In the genomic region with DNA sequence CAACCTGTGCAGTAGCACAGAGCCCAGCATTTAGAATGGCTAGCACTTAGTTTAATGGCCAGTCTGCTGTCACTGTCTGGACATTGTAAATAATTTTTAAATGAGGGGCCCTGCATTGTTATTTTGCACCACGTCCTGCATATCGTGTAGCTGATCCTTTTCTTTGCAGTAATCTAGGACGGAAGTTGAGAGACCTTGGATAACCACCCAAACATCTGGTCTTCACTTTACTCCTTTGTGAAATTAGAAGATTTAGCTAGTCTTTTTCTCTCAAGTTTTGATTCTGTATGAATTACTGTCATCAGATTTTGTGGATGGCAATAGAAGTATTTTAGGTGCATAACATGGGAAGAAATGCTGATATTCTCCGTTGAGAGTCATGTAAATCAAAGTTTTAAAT, we compare ENCODE assay signal across 11 cellular contexts. TPM values are rescaled to one million over a fixed set of nuclear protein-coding genes. Genes with fewer than 3 reads are reported as not detected.
DNase-seq lines count a peak whose midpoint lies in the region; ATAC-seq and TF ChIP-seq lines count a peak whose summit lies in the region.
"Had no signal": no experiment of that assay in that cellular context is flagged by ENCODE, and none has a peak within 500 bp of the region (broad histone marks: within the 10 kb centered on the region; RNA-seq: fewer than 3 reads in every experiment).

No MANE protein-coding gene starts in this region.

- peaks cover 29% of the 10 kb centered on the region for H3K4me1 Mint-ChIP-seq in activated naive CD8-positive, alpha-beta T cell treated with anti-CD3 and anti-CD28 coated beads, Interleukin-2, amount 10 ng/mL, durations not matched to agents 7 days and 5 days
- H3K4me1 Mint-ChIP-seq in mesothelial cell of epicardium: peaks cover 20% of the 10 kb centered on the region

- peak overlapping the region; percentile 87 for H3K27ac Mint-ChIP-seq in activated naive CD8-positive, alpha-beta T cell treated with anti-CD3 and anti-CD28 coated beads, Interleukin-2, amount 10 ng/mL, durations not matched to agents 7 days and 5 days
- H3K27ac Mint-ChIP-seq in mesothelial cell of epicardium: no peak overlapping the region

- H3K4me3 Mint-ChIP-seq in activated naive CD8-positive, alpha-beta T cell treated with anti-CD3 and anti-CD28 coated beads, Interleukin-2, amount 10 ng/mL, durations not matched to agents 7 days and 5 days: peak overlapping the region; percentile 82
- peak overlapping the region; percentile 72 for H3K4me3 Mint-ChIP-seq in mesothelial cell of epicardium

- peaks cover 24% of the 10 kb centered on the region for H3K36me3 Mint-ChIP-seq in activated naive CD8-positive, alpha-beta T cell treated with anti-CD3 and anti-CD28 coated beads, Interleukin-2, amount 10 ng/mL, durations not matched to agents 7 days and 5 days
- peaks cover 28% of the 10 kb centered on the region for H3K36me3 Mint-ChIP-seq in mesothelial cell of epicardium

- no peak overlapping the region for H3K27ac ChIP-seq in HEK293 (ENCODE audit: extremely low read depth, low read depth, low read length)
- H3K27ac ChIP-seq: uterus had no signal

- no peaks in the 10 kb centered on the region for H3K9me3 Mint-ChIP-seq in activated naive CD8-positive, alpha-beta T cell treated with anti-CD3 and anti-CD28 coated beads, Interleukin-2, amount 10 ng/mL, durations not matched to agents 7 days and 5 days
- peaks cover 5% of the 10 kb centered on the region for H3K9me3 Mint-ChIP-seq in mesothelial cell of epicardium

- H3K4me3 ChIP-seq in AG09309 (ENCODE audit: control insufficient read depth, low read depth, low read length) (peak overlapping the region; percentile 74), HEK293 (ENCODE audit: low read depth, low read length) (peak overlapping the region; percentile 58)

- TF ChIP-seq CTCF in AG09309 (IDR thresholded peaks at IDR 0.05; ENCODE audit: control insufficient read depth, insufficient read depth, low read depth, low read length, missing control alignments) (no peak), HEK293 (tag by site-specific recombination; IDR thresholded peaks at IDR 0.05) (no peak), mesothelial cell of epicardium (IDR thresholded peaks at IDR 0.05; ENCODE audit: unreplicated experiment) (no peak)

- DNase-seq in AG09309 (ENCODE audit: low read depth) (no peak), mesothelial cell of epicardium (ENCODE audit: low spot score in 2 of 2, unreplicated experiment in 2 of 2) (no peak), AG20443 (ENCODE audit: low spot score) (no peak), NCI-H774 (lab: John Stamatoyannopoulos, UW) (no peak)
- no peak for DNase-seq in activated naive CD8-positive, alpha-beta T cell treated with anti-CD3 and anti-CD28 coated beads, Interleukin-2, amount 10 ng/mL, durations not matched to agents 7 days and 5 days
- DNase-seq: erythroblast, GOT3, uterus had no signal

- H3K27me3 Mint-ChIP-seq in activated naive CD8-positive, alpha-beta T cell treated with anti-CD3 and anti-CD28 coated beads, Interleukin-2, amount 10 ng/mL, durations not matched to agents 7 days and 5 days: no peaks in the 10 kb centered on the region
- no peaks in the 10 kb centered on the region for H3K27me3 Mint-ChIP-seq in mesothelial cell of epicardium (ENCODE audit: low read depth)

- POLR2A ChIA-PET in HEK293 (lab: Yijun Ruan, JAX): no interaction called here
- POLR2A ChIA-PET in activated naive CD8-positive, alpha-beta T cell treated with anti-CD3 and anti-CD28 coated beads, Interleukin-2, amount 10 ng/mL, durations not matched to agents 7 days and 5 days (lab: Charles Lee): interaction anchor here (0.6 to 2.1 kb wide), 7 partner anchors 72 to 630 kb away, joined by 3 to 14 read pairs (median 3); partner anchors contain the start of genes C1GALT1, GLCCI1 and UMAD1

- no peaks in the 10 kb centered on the region for H3K9me3 ChIP-seq in HEK293 (ENCODE audit: control insufficient read depth, insufficient read depth, low read depth, low read length)
- H3K9me3 ChIP-seq: uterus had no signal

- peaks cover 0 to 27% of the 10 kb centered on the region in 2 experiments; a peak in 1 of 3 replicates for H3K36me3 ChIP-seq in HEK293 (ENCODE audit: control insufficient read depth in 2 of 2, insufficient read depth in 1 of 2, low read length in 2 of 2)
- H3K36me3 ChIP-seq: uterus had no signal

- CTCF ChIA-PET in HEK293 (lab: Yijun Ruan, JAX): interaction anchor here (0.6 kb wide), 1 partner anchor 112 kb away, joined by 3 read pairs; no protein-coding TSS in a partner anchor

- ATAC-seq in activated naive CD8-positive, alpha-beta T cell treated with anti-CD3 and anti-CD28 coated beads, Interleukin-2, amount 10 ng/mL, durations not matched to agents 7 days and 5 days (ENCODE audit: low read depth): no peak
- ATAC-seq in HG02763 (IDR thresholded peaks at IDR 0.05; ENCODE audit: unreplicated experiment) (no peak), GM19455 (IDR thresholded peaks at IDR 0.05; ENCODE audit: unreplicated experiment) (no peak)

- peaks cover 5% of the 10 kb centered on the region; the same call in 1 of the 2 replicates for H3K4me1 ChIP-seq in HEK293 (ENCODE audit: control insufficient read depth, insufficient read depth, low read length)

TF ChIP-seq in HEK293, 187 proteins besides CTCF, POLR2A, EP300 and RAD21:
- TF ChIP-seq ZBTB48 (tag by site-specific recombination; IDR thresholded peaks at IDR 0.05) (no peak), MZF1 (tag by site-specific recombination; IDR thresholded peaks at IDR 0.05; ENCODE audit: borderline replicate concordance) (no peak), PBX3 (CRISPR knock-in tag; IDR thresholded peaks at IDR 0.05) (no peak), ZNF514 (tag by site-specific recombination; IDR thresholded peaks at IDR 0.05) (no peak), ZNF626 (tag by site-specific recombination; IDR thresholded peaks at IDR 0.05) (no peak), ZNF555 (tag by site-specific recombination; conservative IDR thresholded peaks at IDR 0.05) (no peak), BCL11A (tag by site-specific recombination; IDR thresholded peaks at IDR 0.05; ENCODE audit: low read depth) (no peak), ZNF843 (tag by site-specific recombination; IDR thresholded peaks at IDR 0.05) (no peak)
- TF ChIP-seq, protein P1, sequence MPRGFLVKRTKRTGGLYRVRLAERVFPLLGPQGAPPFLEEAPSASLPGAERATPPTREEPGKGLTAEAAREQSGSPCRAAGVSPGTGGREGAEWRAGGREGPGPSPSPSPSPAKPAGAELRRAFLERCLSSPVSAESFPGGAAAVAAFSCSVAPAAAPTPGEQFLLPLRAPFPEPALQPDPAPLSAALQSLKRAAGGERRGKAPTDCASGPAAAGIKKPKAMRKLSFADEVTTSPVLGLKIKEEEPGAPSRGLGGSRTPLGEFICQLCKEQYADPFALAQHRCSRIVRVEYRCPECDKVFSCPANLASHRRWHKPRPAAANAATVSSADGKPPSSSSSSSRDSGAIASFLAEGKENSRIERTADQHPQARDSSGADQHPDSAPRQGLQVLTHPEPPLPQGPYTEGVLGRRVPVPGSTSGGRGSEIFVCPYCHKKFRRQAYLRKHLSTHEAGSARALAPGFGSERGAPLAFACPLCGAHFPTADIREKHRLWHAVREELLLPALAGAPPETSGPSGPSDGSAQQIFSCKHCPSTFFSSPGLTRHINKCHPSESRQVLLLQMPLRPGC (tag by site-specific recombination; IDR thresholded peaks at IDR 0.05): no peak

RNA-seq across cellular contexts. Expression of gene MIOS, which starts 1.9 kb away (rescaled TPM):
- 10 to 100 TPM; 42.0 to 42.1 TPM for total RNA-seq in activated naive CD8-positive, alpha-beta T cell treated with anti-CD3 and anti-CD28 coated beads, Interleukin-2, amount 10 ng/mL, durations not matched to agents 7 days and 5 days
- total RNA-seq in mesothelial cell of epicardium: 31.0 to 33.7 TPM (median 33.1 TPM) in 3 replicates

RNA-seq across cellular contexts. Expression of gene COL28A1, which starts 32.9 kb away (rescaled TPM):
- not detected for total RNA-seq in activated naive CD8-positive, alpha-beta T cell treated with anti-CD3 and anti-CD28 coated beads, Interleukin-2, amount 10 ng/mL, durations not matched to agents 7 days and 5 days
- total RNA-seq in mesothelial cell of epicardium: 1.6 to 1.8 TPM (median 1.7 TPM) in 3 replicates
